Comparison of ENCODE assay signal across 1 cellular context in the genomic region with DNA sequence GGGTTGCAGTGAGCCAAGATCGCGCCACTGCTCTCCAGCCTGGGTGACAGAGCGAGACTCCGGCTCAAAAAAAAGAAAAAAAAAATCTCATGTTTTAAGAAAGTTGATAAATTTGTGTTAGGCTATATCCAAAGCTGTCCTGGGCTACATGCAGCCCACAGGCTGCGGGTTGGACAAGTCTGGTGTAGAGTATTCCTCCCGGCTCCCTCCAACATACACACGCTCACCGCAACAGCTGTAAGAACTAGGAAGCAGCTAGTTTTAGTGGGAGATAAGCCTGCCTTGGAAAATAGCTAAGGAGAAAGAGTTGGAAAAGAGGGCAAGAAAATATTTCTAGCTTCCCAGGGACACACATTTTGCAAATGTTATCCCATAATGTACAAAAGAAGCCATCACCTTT.
TF ChIP-seq lines count a peak whose summit lies in the region.

No MANE protein-coding gene starts in this region.

TF ChIP-seq in K562, 482 proteins besides CTCF, POLR2A, EP300 and RAD21:
- TF ChIP-seq, protein P1, sequence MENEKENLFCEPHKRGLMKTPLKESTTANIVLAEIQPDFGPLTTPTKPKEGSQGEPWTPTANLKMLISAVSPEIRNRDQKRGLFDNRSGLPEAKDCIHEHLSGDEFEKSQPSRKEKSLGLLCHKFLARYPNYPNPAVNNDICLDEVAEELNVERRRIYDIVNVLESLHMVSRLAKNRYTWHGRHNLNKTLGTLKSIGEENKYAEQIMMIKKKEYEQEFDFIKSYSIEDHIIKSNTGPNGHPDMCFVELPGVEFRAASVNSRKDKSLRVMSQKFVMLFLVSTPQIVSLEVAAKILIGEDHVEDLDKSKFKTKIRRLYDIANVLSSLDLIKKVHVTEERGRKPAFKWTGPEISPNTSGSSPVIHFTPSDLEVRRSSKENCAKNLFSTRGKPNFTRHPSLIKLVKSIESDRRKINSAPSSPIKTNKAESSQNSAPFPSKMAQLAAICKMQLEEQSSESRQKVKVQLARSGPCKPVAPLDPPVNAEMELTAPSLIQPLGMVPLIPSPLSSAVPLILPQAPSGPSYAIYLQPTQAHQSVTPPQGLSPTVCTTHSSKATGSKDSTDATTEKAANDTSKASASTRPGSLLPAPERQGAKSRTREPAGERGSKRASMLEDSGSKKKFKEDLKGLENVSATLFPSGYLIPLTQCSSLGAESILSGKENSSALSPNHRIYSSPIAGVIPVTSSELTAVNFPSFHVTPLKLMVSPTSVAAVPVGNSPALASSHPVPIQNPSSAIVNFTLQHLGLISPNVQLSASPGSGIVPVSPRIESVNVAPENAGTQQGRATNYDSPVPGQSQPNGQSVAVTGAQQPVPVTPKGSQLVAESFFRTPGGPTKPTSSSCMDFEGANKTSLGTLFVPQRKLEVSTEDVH (IDR thresholded peaks at IDR 0.05; ENCODE audit: low read depth, partially characterized antibody), result no peak
- no peak for TF ChIP-seq SMAD1 (IDR thresholded peaks at IDR 0.05; ENCODE audit: low read depth, low read length, partially characterized antibody)
- TF ChIP-seq ZHX1 (conservative IDR thresholded peaks at IDR 0.05; ENCODE audit: low read length), result no peak
- TF ChIP-seq ZNF175 (CRISPR knock-in tag; IDR thresholded peaks at IDR 0.05; ENCODE audit: low read depth), result no peak
- TF ChIP-seq, protein P2, sequence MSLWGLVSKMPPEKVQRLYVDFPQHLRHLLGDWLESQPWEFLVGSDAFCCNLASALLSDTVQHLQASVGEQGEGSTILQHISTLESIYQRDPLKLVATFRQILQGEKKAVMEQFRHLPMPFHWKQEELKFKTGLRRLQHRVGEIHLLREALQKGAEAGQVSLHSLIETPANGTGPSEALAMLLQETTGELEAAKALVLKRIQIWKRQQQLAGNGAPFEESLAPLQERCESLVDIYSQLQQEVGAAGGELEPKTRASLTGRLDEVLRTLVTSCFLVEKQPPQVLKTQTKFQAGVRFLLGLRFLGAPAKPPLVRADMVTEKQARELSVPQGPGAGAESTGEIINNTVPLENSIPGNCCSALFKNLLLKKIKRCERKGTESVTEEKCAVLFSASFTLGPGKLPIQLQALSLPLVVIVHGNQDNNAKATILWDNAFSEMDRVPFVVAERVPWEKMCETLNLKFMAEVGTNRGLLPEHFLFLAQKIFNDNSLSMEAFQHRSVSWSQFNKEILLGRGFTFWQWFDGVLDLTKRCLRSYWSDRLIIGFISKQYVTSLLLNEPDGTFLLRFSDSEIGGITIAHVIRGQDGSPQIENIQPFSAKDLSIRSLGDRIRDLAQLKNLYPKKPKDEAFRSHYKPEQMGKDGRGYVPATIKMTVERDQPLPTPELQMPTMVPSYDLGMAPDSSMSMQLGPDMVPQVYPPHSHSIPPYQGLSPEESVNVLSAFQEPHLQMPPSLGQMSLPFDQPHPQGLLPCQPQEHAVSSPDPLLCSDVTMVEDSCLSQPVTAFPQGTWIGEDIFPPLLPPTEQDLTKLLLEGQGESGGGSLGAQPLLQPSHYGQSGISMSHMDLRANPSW (CRISPR knock-in tag; IDR thresholded peaks at IDR 0.05), result no peak
- TF ChIP-seq ZNF23 (CRISPR knock-in tag; IDR thresholded peaks at IDR 0.05), result no peak
- TF ChIP-seq TBL1XR1 (IDR thresholded peaks at IDR 0.05; ENCODE audit: low read length in 2 of 2), result no peak
- TF ChIP-seq XRCC5 (IDR thresholded peaks at IDR 0.05; ENCODE audit: low read depth, low read length), result no peak
- no peak for TF ChIP-seq TEAD1 (CRISPR knock-in tag; IDR thresholded peaks at IDR 0.05)
- TF ChIP-seq DIDO1 (tag; IDR thresholded peaks at IDR 0.05; ENCODE audit: low read depth), result no peak
- TF ChIP-seq BACH1 (tag; IDR thresholded peaks at IDR 0.05), result no peak
- TF ChIP-seq ELF2 (CRISPR knock-in tag; IDR thresholded peaks at IDR 0.05), result no peak
- no peak for TF ChIP-seq ZNF146 (CRISPR knock-in tag; IDR thresholded peaks at IDR 0.05; ENCODE audit: unreplicated experiment)
- no peak for TF ChIP-seq POLR3G (IDR thresholded peaks at IDR 0.05; ENCODE audit: extremely low read depth, insufficient read length, insufficient replicate concordance)
- TF ChIP-seq NR2C2 (CRISPR knock-in tag; IDR thresholded peaks at IDR 0.05), result no peak
- TF ChIP-seq NR2C2 (tag; IDR thresholded peaks at IDR 0.05), result no peak
